In the genomic region with DNA sequence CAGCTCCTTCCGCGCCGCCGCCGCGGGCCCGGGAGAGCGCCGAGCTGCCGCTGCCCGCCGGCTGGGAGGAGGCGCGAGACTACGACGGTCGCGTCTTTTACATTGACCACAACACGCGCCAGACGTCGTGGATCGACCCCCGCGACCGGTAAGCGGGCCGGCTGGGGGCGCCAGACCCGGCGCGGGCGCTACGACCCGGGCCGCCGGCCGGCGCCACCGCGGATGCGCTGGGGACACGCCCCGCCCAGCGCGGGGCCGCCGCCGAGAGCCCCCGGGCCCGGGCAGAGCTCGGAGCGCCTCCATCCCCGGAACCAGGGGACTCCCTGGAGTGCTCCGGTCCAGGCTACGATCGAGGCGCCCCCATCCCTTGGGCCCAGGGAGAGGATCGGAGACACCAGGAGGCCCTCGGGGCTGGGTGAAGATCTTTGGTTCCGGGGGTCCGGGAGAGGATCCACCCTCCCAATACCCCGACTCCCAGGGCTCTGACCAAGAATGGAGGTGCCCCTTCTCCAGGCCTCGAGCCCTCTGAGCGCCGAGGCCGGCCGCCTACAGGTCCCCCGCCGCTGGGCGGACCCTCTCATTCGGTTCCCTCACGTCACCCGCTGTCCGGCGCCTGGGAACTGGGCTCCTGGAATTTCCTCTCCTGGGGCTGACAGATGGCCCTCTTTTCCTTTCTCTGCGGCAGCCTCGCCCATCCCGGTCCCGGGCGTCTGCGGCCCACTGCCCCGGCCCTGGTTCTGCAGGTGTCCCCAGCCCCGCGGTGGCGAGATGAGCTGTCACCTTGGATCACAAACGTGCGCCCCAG, we compare ENCODE assay signal across 8 cellular contexts. TPM values are rescaled to one million over a fixed set of nuclear protein-coding genes. Genes with fewer than 3 reads are reported as not detected.
DNase-seq lines count a peak whose midpoint lies in the region; FAIRE-seq and TF ChIP-seq lines count a peak whose summit lies in the region.

No MANE protein-coding gene starts in this region.

- H4K8ac ChIP-seq in H9 (replicated peaks; ENCODE audit: insufficient read length, low read depth, low read length), result no peak overlapping the region

- H4K91ac ChIP-seq in H9 (ENCODE audit: insufficient read length, low read depth, low read length), result no peak overlapping the region

- no peak overlapping the region for H3K9ac ChIP-seq in H9 (ENCODE audit: extremely low read depth, insufficient read length, low read length)

- no peak overlapping the region for H3K56ac ChIP-seq in H9 (ENCODE audit: insufficient read length, low read depth, low read length)

- TF ChIP-seq POLR2A in esophagus squamous epithelium (IDR thresholded peaks at IDR 0.05), result no peak
- TF ChIP-seq POLR2A in GM12891 (IDR thresholded peaks at IDR 0.05; ENCODE audit: low read depth, low read length), result no peak

- H3K36me3 Mint-ChIP-seq in Calu3 (ENCODE audit: insufficient read depth, unreplicated experiment), result peaks cover 29% of the 10 kb centered on the region
- peaks cover 4 to 20% (median 12%) of the 10 kb centered on the region in 3 experiments; a peak in 5 of 7 replicates for H3K36me3 Mint-ChIP-seq in H9 (ENCODE audit: insufficient read depth in 1 of 3, low read depth in 3 of 3)
- H3K36me3 Mint-ChIP-seq in T-helper 2 cell treated with Interferon-gamma antibody and Interleukin-4, amounts not matched to agents 5 μg/mL and 100 μg/mL, for 36 hours (ENCODE audit: low read depth), result peaks cover 6% of the 10 kb centered on the region
- peaks cover 24% of the 10 kb centered on the region for H3K36me3 Mint-ChIP-seq in nephron progenitor cell (ENCODE audit: low read depth)

- H3K18ac ChIP-seq in H9 (ENCODE audit: insufficient read length, low read depth, low read length), result no peak overlapping the region

- no peaks in the 10 kb centered on the region for H3K36me3 ChIP-seq in esophagus squamous epithelium

- H2BK120ac ChIP-seq in H9 (ENCODE audit: low read depth, low read length, poor library complexity, severe bottlenecking), result no peak overlapping the region

- H4K5ac ChIP-seq in H9 (ENCODE audit: insufficient read length, low read depth, low read length), result no peak overlapping the region

- peak overlapping the region; percentile 53 to 72 (median 58) for H3K4me3 ChIP-seq in esophagus squamous epithelium

- H3K4me2 ChIP-seq in H9 (ENCODE audit: insufficient read depth, insufficient read length, low read length), result peak overlapping the region; percentile 22

- no peak overlapping the region for H3K4ac ChIP-seq in H9 (ENCODE audit: low read depth, low read length)

- no peak overlapping the region for H2BK12ac ChIP-seq in H9 (ENCODE audit: insufficient read length, low read depth, low read length)

- H3K4me1 ChIP-seq in H9 (ENCODE audit: insufficient read depth, low read length) (peaks cover 10% of the 10 kb centered on the region), esophagus squamous epithelium (peaks cover 0 to 57% (median 8%) of the 10 kb centered on the region in 3 donors)

- no peak for TF ChIP-seq CTCF in Calu3 (IDR thresholded peaks at IDR 0.05; ENCODE audit: unreplicated experiment)
- TF ChIP-seq CTCF in H9 (conservative IDR thresholded peaks at IDR 0.05), result no peak
- no peak for TF ChIP-seq CTCF in esophagus squamous epithelium (IDR thresholded peaks at IDR 0.05)
- no peak for TF ChIP-seq CTCF in nephron progenitor cell (IDR thresholded peaks at IDR 0.05)

- no peak overlapping the region for H2AK5ac ChIP-seq in H9 (ENCODE audit: insufficient read length, low read length)

- H3T11ph ChIP-seq in H9 (ENCODE audit: low read length), result no peak overlapping the region

- H2BK5ac ChIP-seq in H9 (ENCODE audit: insufficient read length, low read length), result no peak overlapping the region

- no CpG with 5 or more reads among the region's 88 CpGs for WGBS in H9 (ENCODE audit: extremely low coverage, insufficient read length, low lambda C conversion rate)
- WGBS in esophagus squamous epithelium, 2 donors, result 0 to 32% methylated on average over 10 to 13 of the region's 88 CpGs

- DNase-seq in Calu3 (peak; percentile 39), H9 (peak; percentile 46), esophagus squamous epithelium (lab: John Stamatoyannopoulos, UW) (no peak), nephron progenitor cell (peak; percentile 50), GM12891 (ENCODE audit: insufficient read length, low spot score) (no peak), NOMO-1 treated with DMSO at 0.1 percent for 48 hours (lab: John Stamatoyannopoulos, UW; ENCODE audit: unreplicated experiment) (no peak)
- DNase-seq in T-helper 2 cell treated with Interferon-gamma antibody and Interleukin-4, amounts not matched to agents 5 μg/mL and 100 μg/mL, for 36 hours (ENCODE audit: low spot score), result no peak
- no peak for DNase-seq in stimulated activated CD4-positive, alpha-beta T cell treated with anti-CD3 and anti-CD28 coated beads, Interleukin-15, amount 100 ng/mL, for 24 hours

- no TSS peak for BruUV-seq in Calu3 (replicated peaks; lab: Mats Ljungman, UMichigan)

- no peak overlapping the region for H2AFZ ChIP-seq in H9 (ENCODE audit: low read length)

- no peak for FAIRE-seq in GM12891 (lab: Jason Lieb, UNC)

- H3K9me3 Mint-ChIP-seq in Calu3 (ENCODE audit: low read depth, unreplicated experiment), result no peaks in the 10 kb centered on the region
- H3K9me3 Mint-ChIP-seq in H9, result peaks cover 37 to 47% of the 10 kb centered on the region in 2 experiments
- H3K9me3 Mint-ChIP-seq in T-helper 2 cell treated with Interferon-gamma antibody and Interleukin-4, amounts not matched to agents 5 μg/mL and 100 μg/mL, for 36 hours, result no peaks in the 10 kb centered on the region
- peaks cover 58% of the 10 kb centered on the region for H3K9me3 Mint-ChIP-seq in nephron progenitor cell

- H2BK15ac ChIP-seq in H9 (ENCODE audit: low read depth, low read length), result no peak overlapping the region

- H3K9me3 ChIP-seq in H9 (ENCODE audit: control insufficient read depth, low read depth, low read length), result no peaks in the 10 kb centered on the region
- no peaks in the 10 kb centered on the region for H3K9me3 ChIP-seq in esophagus squamous epithelium

- H3K27ac Mint-ChIP-seq in Calu3 (ENCODE audit: unreplicated experiment), result peak overlapping the region; percentile 82
- H3K27ac Mint-ChIP-seq in H9, result no peak overlapping the region
- no peak overlapping the region for H3K27ac Mint-ChIP-seq in T-helper 2 cell treated with Interferon-gamma antibody and Interleukin-4, amounts not matched to agents 5 μg/mL and 100 μg/mL, for 36 hours
- H3K27ac Mint-ChIP-seq in nephron progenitor cell, result no peak overlapping the region

- peaks cover 6% of the 10 kb centered on the region for H3K23me2 ChIP-seq in H9 (ENCODE audit: insufficient read length, low read depth, low read length, poor library complexity, severe bottlenecking)

- H4K20me1 ChIP-seq in H9 (ENCODE audit: control insufficient read depth, insufficient read depth, insufficient read length), result no peaks in the 10 kb centered on the region

- H3K14ac ChIP-seq in H9 (ENCODE audit: insufficient read depth, low read length), result no peak overlapping the region

- H3K79me1 ChIP-seq in H9 (ENCODE audit: insufficient read depth, low read depth, low read length, poor library complexity, severe bottlenecking), result no peaks in the 10 kb centered on the region

- H3K4me3 Mint-ChIP-seq in Calu3 (ENCODE audit: low read depth, unreplicated experiment) (peak overlapping the region; percentile 75), H9 (peak overlapping the region; percentile 69 to 78), nephron progenitor cell (peak overlapping the region; percentile 87)
- H3K4me3 Mint-ChIP-seq in T-helper 2 cell treated with Interferon-gamma antibody and Interleukin-4, amounts not matched to agents 5 μg/mL and 100 μg/mL, for 36 hours, result peak overlapping the region; percentile 80

- H3K4me1 Mint-ChIP-seq in Calu3 (ENCODE audit: low read depth, unreplicated experiment), result peaks cover 24% of the 10 kb centered on the region
- H3K4me1 Mint-ChIP-seq in H9, result peaks cover 29 to 42% of the 10 kb centered on the region in 2 experiments
- peaks cover 24% of the 10 kb centered on the region for H3K4me1 Mint-ChIP-seq in T-helper 2 cell treated with Interferon-gamma antibody and Interleukin-4, amounts not matched to agents 5 μg/mL and 100 μg/mL, for 36 hours (ENCODE audit: low read depth)
- peaks cover 47% of the 10 kb centered on the region for H3K4me1 Mint-ChIP-seq in nephron progenitor cell

- CTCF ChIA-PET in Calu3 (lab: Charles Lee), result interaction anchor here (1.4 kb wide), 1 partner anchor 15 kb away, joined by 4 read pairs; no protein-coding TSS in a partner anchor

- H3K23ac ChIP-seq in H9 (ENCODE audit: insufficient read length, low read depth, low read length), result no peak overlapping the region

- H3K27ac ChIP-seq in H9 (ENCODE audit: insufficient read length, low read depth, low read length), result no peak overlapping the region
- peak overlapping the region; percentile 87 to 94 (median 90) for H3K27ac ChIP-seq in esophagus squamous epithelium

- H3K27me3 Mint-ChIP-seq in Calu3 (ENCODE audit: unreplicated experiment), result no peaks in the 10 kb centered on the region
- peaks cover 4% of the 10 kb centered on the region; the same call in 1 of the 2 replicates for H3K27me3 Mint-ChIP-seq in H9 (ENCODE audit: low read depth)
- peaks cover 10% of the 10 kb centered on the region for H3K27me3 Mint-ChIP-seq in T-helper 2 cell treated with Interferon-gamma antibody and Interleukin-4, amounts not matched to agents 5 μg/mL and 100 μg/mL, for 36 hours (ENCODE audit: low read depth)
- H3K27me3 Mint-ChIP-seq in nephron progenitor cell (ENCODE audit: low read depth, poor library complexity), result no peaks in the 10 kb centered on the region

- H3K27me3 ChIP-seq in H9 (ENCODE audit: insufficient read depth, low read length) (no peaks in the 10 kb centered on the region), esophagus squamous epithelium (no peaks in the 10 kb centered on the region)

- no peak overlapping the region for H2BK20ac ChIP-seq in H9 (ENCODE audit: low read depth, low read length, poor library complexity, severe bottlenecking)

- H3K79me2 ChIP-seq in H9 (ENCODE audit: insufficient read depth, low read length), result peaks cover 2% of the 10 kb centered on the region; the same call in 1 of the 2 replicates

- intact Hi-C loops in Calu3 (cut with micrococcal nuclease; ENCODE audit: unreplicated experiment), result loop anchor here (5.0 kb wide), 1 partner anchor 46 kb away; no protein-coding TSS in a partner anchor
- intact Hi-C loops in esophagus squamous epithelium (cut with DNase I), result no loop called here

TF ChIP-seq in GM12891, 5 proteins besides CTCF, POLR2A, EP300 and RAD21:
- TF ChIP-seq TAF1 (IDR thresholded peaks at IDR 0.05; ENCODE audit: low read depth, low read length), result no peak
- no peak for TF ChIP-seq PAX5 (IDR thresholded peaks at IDR 0.05; ENCODE audit: insufficient read depth, low read length, severe bottlenecking)
- no peak for TF ChIP-seq POLR2AphosphoS5 (IDR thresholded peaks at IDR 0.05; ENCODE audit: low read depth, low read length)
- no peak for TF ChIP-seq SPI1 (IDR thresholded peaks at IDR 0.05; ENCODE audit: low read depth, low read length)
- no peak for TF ChIP-seq POU2F2 (IDR thresholded peaks at IDR 0.05; ENCODE audit: low read depth, low read length)
TF ChIP-seq in GM12891: peak in this region for 0.

RNA-seq across cellular contexts. Expression of a gene that starts 48.8 kb away (rescaled TPM):
- total RNA-seq in Calu3 (2022) (0.38 and 0.39 TPM in 2 replicates), H9 (2021) (0.31 and 0.39 TPM in 2 replicates), esophagus squamous epithelium (1 to 10 TPM in 2 of 4 donors, under 1 TPM in 1, not detected in 1; 0.26 to 3.1 (median 1.7) TPM)
- polyA plus RNA-seq in GM12891 (2012; ENCODE audit: low read depth, missing spikeins), result not detected

Comparison
In these comparisons a context has a peak if more than half of its experiments do, and no peak if none do; other contexts are left out.
1. DNase-seq: peak in Calu3 (single experiment), H9 (single experiment) and nephron progenitor cell (single experiment); none in T-helper 2 cell treated with Interferon-gamma antibody and Interleukin-4, amounts not matched to agents 5 μg/mL and 100 μg/mL, for 36 hours (single experiment), esophagus squamous epithelium (single experiment), stimulated activated CD4-positive, alpha-beta T cell treated with anti-CD3 and anti-CD28 coated beads, Interleukin-15, amount 100 ng/mL, for 24 hours (single experiment), GM12891 (single experiment) and NOMO-1 treated with DMSO at 0.1 percent for 48 hours (single experiment).
2. Peak in every context shown above with its lines, with median percentiles within 50 percentile points of each other: H3K4me3 Mint-ChIP-seq.